ENCODE assay signal across 7 cellular contexts in genomic region chr7:66557214-66558200, GRCh38.
DNase-seq lines count a peak whose midpoint lies in the region; ATAC-seq, FAIRE-seq and TF ChIP-seq lines count a peak whose summit lies in the region.

No MANE protein-coding gene starts in this region.

- H3K4me3 ChIP-seq in SJSA1, result no peak overlapping the region
- no peak overlapping the region for H3K4me3 ChIP-seq in trophoblast cell (ENCODE audit: low read depth, low read length)
- H3K4me3 ChIP-seq in upper lobe of right lung, result no peak overlapping the region

- intact Hi-C loops in upper lobe of right lung (cut with DNase I), result no loop called here

- no peak overlapping the region for H2BK12ac ChIP-seq in trophoblast cell (ENCODE audit: low read length)

- H3K79me1 ChIP-seq in trophoblast cell (ENCODE audit: low read length), result no peaks in the 10 kb centered on the region

- H3K27ac ChIP-seq in SJSA1 (no peak overlapping the region), trophoblast cell (ENCODE audit: low read depth, low read length) (no peak overlapping the region), upper lobe of right lung (no peak overlapping the region)

- peaks cover 3% of the 10 kb centered on the region for H3K9me3 Mint-ChIP-seq in glutamatergic neuron (ENCODE audit: unreplicated experiment)

- no peak overlapping the region for H3K14ac ChIP-seq in trophoblast cell (ENCODE audit: low read length)

- H3K36me3 Mint-ChIP-seq in glutamatergic neuron (ENCODE audit: unreplicated experiment), result no peaks in the 10 kb centered on the region

- no peak overlapping the region for H3K4me2 ChIP-seq in trophoblast cell (ENCODE audit: low read length)

- H3K27me3 Mint-ChIP-seq in glutamatergic neuron (ENCODE audit: unreplicated experiment), result peaks cover 2% of the 10 kb centered on the region

- H3K27me3 ChIP-seq in SJSA1 (replicated peaks) (no peaks in the 10 kb centered on the region), trophoblast cell (ENCODE audit: insufficient read depth, low read length) (no peaks in the 10 kb centered on the region), upper lobe of right lung (no peaks in the 10 kb centered on the region)

- H2BK120ac ChIP-seq in trophoblast cell (ENCODE audit: insufficient read depth, low read length, poor library complexity), result no peak overlapping the region

- ATAC-seq in HG03342 (IDR thresholded peaks at IDR 0.05; ENCODE audit: unreplicated experiment), result peak; percentile 76
- ATAC-seq in upper lobe of right lung, result peak; percentile 93

- H3K9me3 ChIP-seq in SJSA1 (replicated peaks) (no peaks in the 10 kb centered on the region), trophoblast cell (ENCODE audit: insufficient read depth, low read depth, low read length) (peaks cover 1% of the 10 kb centered on the region), upper lobe of right lung (no peaks in the 10 kb centered on the region)

- H3K27ac Mint-ChIP-seq in glutamatergic neuron (ENCODE audit: unreplicated experiment), result peak overlapping the region; percentile 52

- no peaks in the 10 kb centered on the region for H3K4me1 ChIP-seq in SJSA1 (replicated peaks)
- no peaks in the 10 kb centered on the region for H3K4me1 ChIP-seq in trophoblast cell (ENCODE audit: control insufficient read depth in 1 of 2, insufficient read depth in 2 of 2, low read length in 2 of 2)
- H3K4me1 ChIP-seq in upper lobe of right lung, result no peaks in the 10 kb centered on the region

- peak; percentile 69 for FAIRE-seq in GM12891 (lab: Jason Lieb, UNC)

- H3K79me2 ChIP-seq in trophoblast cell (ENCODE audit: control insufficient read depth, insufficient read depth, low read length, poor library complexity), result no peaks in the 10 kb centered on the region

- H4K91ac ChIP-seq in trophoblast cell (ENCODE audit: low read depth, low read length), result no peak overlapping the region

- H3K4me3 Mint-ChIP-seq in glutamatergic neuron (ENCODE audit: unreplicated experiment), result no peak overlapping the region

- H3K18ac ChIP-seq in trophoblast cell (ENCODE audit: low read length), result no peak overlapping the region

- no peak overlapping the region for H2AFZ ChIP-seq in trophoblast cell (ENCODE audit: insufficient read depth, low read length, poor library complexity)

- TF ChIP-seq CTCF in glutamatergic neuron (IDR thresholded peaks at IDR 0.05; ENCODE audit: partially characterized antibody, unreplicated experiment), result peak; percentile 97
- TF ChIP-seq CTCF in upper lobe of right lung (IDR thresholded peaks at IDR 0.05), result peak; percentile 94

- H3K23ac ChIP-seq in trophoblast cell (ENCODE audit: low read length), result no peak overlapping the region

- H2AK5ac ChIP-seq in trophoblast cell (ENCODE audit: low read length), result no peak overlapping the region

- no CpG with 5 or more reads among the region's 40 CpGs for WGBS in trophoblast cell (ENCODE audit: extremely low coverage, insufficient coverage, insufficient read length)

- no peak overlapping the region for H3K9ac ChIP-seq in trophoblast cell (ENCODE audit: low read length)

- H4K8ac ChIP-seq in trophoblast cell (ENCODE audit: low read depth, low read length), result no peak overlapping the region

- no peak overlapping the region for H3K4ac ChIP-seq in trophoblast cell (ENCODE audit: low read depth, low read length)

- no peak overlapping the region for H4K12ac ChIP-seq in trophoblast cell (ENCODE audit: low read depth, low read length)

- DNase-seq in GM12891 (ENCODE audit: insufficient read length, low spot score), result peak; percentile 89
- peak; percentile 50 to 69 for DNase-seq in SJSA1 (ENCODE audit: low read depth in 1 of 2, low spot score in 2 of 2)
- DNase-seq in activated naive CD4-positive, alpha-beta T cell treated with Interleukin-2 at 50 U/mL for 16 hours, result peak; percentile 75
- DNase-seq in glutamatergic neuron, result peak; percentile 92
- peak; percentile 25 to 72 for DNase-seq in trophoblast cell
- DNase-seq in upper lobe of right lung, result peak; percentile 86

- H2BK5ac ChIP-seq in trophoblast cell (ENCODE audit: low read depth, low read length, poor library complexity), result no peak overlapping the region

- TF ChIP-seq POLR2A in GM12891 (IDR thresholded peaks at IDR 0.05; ENCODE audit: low read depth, low read length), result no peak

- no peaks in the 10 kb centered on the region for H3K4me1 Mint-ChIP-seq in glutamatergic neuron (ENCODE audit: low read depth, unreplicated experiment)

- H3K36me3 ChIP-seq in SJSA1 (peaks cover 52% of the 10 kb centered on the region), trophoblast cell (ENCODE audit: control insufficient read depth in 1 of 2, insufficient read depth in 2 of 2, low read length in 2 of 2) (peaks cover 37 to 39% of the 10 kb centered on the region in 2 experiments), upper lobe of right lung (peaks cover 42% of the 10 kb centered on the region)

TF ChIP-seq in GM12891, 5 proteins besides CTCF, POLR2A, EP300 and RAD21:
- TF ChIP-seq SPI1 (IDR thresholded peaks at IDR 0.05; ENCODE audit: low read depth, low read length) (no peak), POU2F2 (IDR thresholded peaks at IDR 0.05; ENCODE audit: low read depth, low read length) (no peak), POLR2AphosphoS5 (IDR thresholded peaks at IDR 0.05; ENCODE audit: low read depth, low read length) (no peak), PAX5 (IDR thresholded peaks at IDR 0.05; ENCODE audit: insufficient read depth, low read length, severe bottlenecking) (no peak), TAF1 (IDR thresholded peaks at IDR 0.05; ENCODE audit: low read depth, low read length) (no peak)
